1 cellular context compared by ENCODE assay signal in genomic region chr1:1200876-1201810, GRCh38.
A peak's percentile ranks its signal among the peaks of the same experiment; 100 is the strongest.
TF ChIP-seq lines count a peak whose summit lies in the region.

No MANE protein-coding gene starts in this region.

TF ChIP-seq in HepG2, 621 proteins besides CTCF, POLR2A, EP300 and RAD21:
- TF ChIP-seq ZNF430 (CRISPR knock-in tag; IDR thresholded peaks at IDR 0.05) (no peak), ZNF432 (CRISPR knock-in tag; IDR thresholded peaks at IDR 0.05; ENCODE audit: borderline replicate concordance) (no peak), MTF2 (CRISPR knock-in tag; IDR thresholded peaks at IDR 0.05; ENCODE audit: borderline replicate concordance) (0 out of 2 replicates have a peak, but pooled peaks have one; percentile 62), ZNF616 (CRISPR knock-in tag; IDR thresholded peaks at IDR 0.05; ENCODE audit: low read depth) (no peak), ZBTB2 (CRISPR knock-in tag; IDR thresholded peaks at IDR 0.05; ENCODE audit: low read depth) (no peak), SP2 (CRISPR knock-in tag; IDR thresholded peaks at IDR 0.05) (no peak), RFXANK (CRISPR knock-in tag; IDR thresholded peaks at IDR 0.05) (no peak), CHD4 (IDR thresholded peaks at IDR 0.05; ENCODE audit: borderline replicate concordance, low read length) (no peak), ZNF282 (IDR thresholded peaks at IDR 0.05; ENCODE audit: partially characterized antibody) (no peak), ZSCAN21 (CRISPR knock-in tag; IDR thresholded peaks at IDR 0.05; ENCODE audit: borderline replicate concordance) (peak; percentile 99), ZNF652 (CRISPR knock-in tag; IDR thresholded peaks at IDR 0.05; ENCODE audit: borderline replicate concordance, low read depth) (no peak), ZBTB33 (CRISPR knock-in tag; IDR thresholded peaks at IDR 0.05) (no peak), TBP (CRISPR knock-in tag; IDR thresholded peaks at IDR 0.05) (no peak), GTF2F1 (IDR thresholded peaks at IDR 0.05; ENCODE audit: low read length) (no peak), ZBTB38 (CRISPR knock-in tag; IDR thresholded peaks at IDR 0.05) (no peak), KAT7 (CRISPR knock-in tag; IDR thresholded peaks at IDR 0.05; ENCODE audit: borderline replicate concordance) (no peak), TCF7L2 (IDR thresholded peaks at IDR 0.05; ENCODE audit: low read depth, low read length) (no peak), MBD4 (IDR thresholded peaks at IDR 0.05; ENCODE audit: borderline replicate concordance, low read length) (no peak), FOXC1 (CRISPR knock-in tag; IDR thresholded peaks at IDR 0.05; ENCODE audit: borderline replicate concordance) (no peak), XRCC5 (optimal IDR thresholded peaks at IDR 0.05; ENCODE audit: low read length) (no peak), EZH2 (conservative IDR thresholded peaks at IDR 0.05; ENCODE audit: low read depth, low read length) (0 out of 2 replicates have a peak, but pooled peaks have one; percentile 6)
